1 cellular context compared by ENCODE assay signal in genomic region chr6:43076093-43076927, GRCh38.
A peak's percentile ranks its signal among the peaks of the same experiment; 100 is the strongest.
TF ChIP-seq lines count a peak whose summit lies in the region.

Gene PTK7, plus strand, starts transcription at chr6:43076314. Its CDS starts 175 bp downstream, at chr6:43076489.

TF ChIP-seq in HepG2, 621 proteins besides CTCF, POLR2A, EP300 and RAD21 (continued from another document and continues in another):
- TF ChIP-seq, protein P1, sequence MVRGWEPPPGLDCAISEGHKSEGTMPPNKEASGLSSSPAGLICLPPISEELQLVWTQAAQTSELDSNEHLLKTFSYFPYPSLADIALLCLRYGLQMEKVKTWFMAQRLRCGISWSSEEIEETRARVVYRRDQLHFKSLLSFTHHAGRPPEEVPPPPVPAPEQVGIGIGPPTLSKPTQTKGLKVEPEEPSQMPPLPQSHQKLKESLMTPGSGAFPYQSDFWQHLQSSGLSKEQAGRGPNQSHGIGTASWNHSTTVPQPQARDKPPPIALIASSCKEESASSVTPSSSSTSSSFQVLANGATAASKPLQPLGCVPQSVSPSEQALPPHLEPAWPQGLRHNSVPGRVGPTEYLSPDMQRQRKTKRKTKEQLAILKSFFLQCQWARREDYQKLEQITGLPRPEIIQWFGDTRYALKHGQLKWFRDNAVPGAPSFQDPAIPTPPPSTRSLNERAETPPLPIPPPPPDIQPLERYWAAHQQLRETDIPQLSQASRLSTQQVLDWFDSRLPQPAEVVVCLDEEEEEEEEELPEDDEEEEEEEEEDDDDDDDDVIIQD (CRISPR knock-in tag; IDR thresholded peaks at IDR 0.05; ENCODE audit: low read depth) = no peak
- TF ChIP-seq GPN1 (CRISPR knock-in tag; IDR thresholded peaks at IDR 0.05; ENCODE audit: borderline replicate concordance) (no peak), CCDC6 (CRISPR knock-in tag; IDR thresholded peaks at IDR 0.05) (peak; percentile 62), ZNF704 (CRISPR knock-in tag; IDR thresholded peaks at IDR 0.05; ENCODE audit: borderline replicate concordance) (no peak), ZFX (CRISPR knock-in tag; IDR thresholded peaks at IDR 0.05; ENCODE audit: low read depth) (no peak; the same call in 1 of the 2 replicates), FOSL2 (CRISPR knock-in tag; IDR thresholded peaks at IDR 0.05) (no peak; the same call in 1 of the 2 replicates), ZNF800 (CRISPR knock-in tag; IDR thresholded peaks at IDR 0.05) (peak; percentile 96), ZNF331 (CRISPR knock-in tag; IDR thresholded peaks at IDR 0.05) (no peak), MED1 (CRISPR knock-in tag; IDR thresholded peaks at IDR 0.05) (0 out of 2 replicates have a peak, but pooled peaks have one; percentile 9), KLF6 (CRISPR knock-in tag; IDR thresholded peaks at IDR 0.05) (0 out of 2 replicates have a peak, but pooled peaks have one; percentile 46), ZSCAN29 (CRISPR knock-in tag; conservative IDR thresholded peaks at IDR 0.05) (no peak), TBP (CRISPR knock-in tag; IDR thresholded peaks at IDR 0.05) (no peak), ZNF317 (CRISPR knock-in tag; IDR thresholded peaks at IDR 0.05) (0 out of 2 replicates have a peak, but pooled peaks have one; percentile 13), STAT5B (CRISPR knock-in tag; IDR thresholded peaks at IDR 0.05) (no peak), PHF5A (CRISPR knock-in tag; IDR thresholded peaks at IDR 0.05; ENCODE audit: low read depth, unreplicated experiment) (no peak), KLF16 (CRISPR knock-in tag; IDR thresholded peaks at IDR 0.05) (no peak), MED13 (CRISPR knock-in tag; IDR thresholded peaks at IDR 0.05) (0 out of 2 replicates have a peak, but pooled peaks have one; percentile 55), ZNF260 (CRISPR knock-in tag; IDR thresholded peaks at IDR 0.05; ENCODE audit: borderline replicate concordance, low read depth) (no peak), PAWR (CRISPR knock-in tag; IDR thresholded peaks at IDR 0.05; ENCODE audit: borderline replicate concordance) (no peak), CAMTA2 (CRISPR knock-in tag; IDR thresholded peaks at IDR 0.05; ENCODE audit: borderline replicate concordance) (no peak), FOXK1 (CRISPR knock-in tag; IDR thresholded peaks at IDR 0.05; ENCODE audit: borderline replicate concordance, low read depth) (no peak), ISL2 (CRISPR knock-in tag; IDR thresholded peaks at IDR 0.05) (no peak; the same call in 1 of the 2 replicates), HNRNPH1 (optimal IDR thresholded peaks at IDR 0.05; ENCODE audit: low read depth, low read length) (no peak), ZNF224 (CRISPR knock-in tag; IDR thresholded peaks at IDR 0.05) (peak; percentile 9; the same call in 1 of the 2 replicates), ZNF850 (CRISPR knock-in tag; conservative IDR thresholded peaks at IDR 0.05) (peak; percentile 85; the same call in 1 of the 2 replicates), GTF2F1 (IDR thresholded peaks at IDR 0.05; ENCODE audit: low read length) (no peak), GMEB2 (CRISPR knock-in tag; IDR thresholded peaks at IDR 0.05; ENCODE audit: low read depth) (peak; percentile 36; the same call in 1 of the 2 replicates), KDM4B (CRISPR knock-in tag; IDR thresholded peaks at IDR 0.05) (no peak), ATF7 (IDR thresholded peaks at IDR 0.05) (no peak), ATF7 (CRISPR knock-in tag; IDR thresholded peaks at IDR 0.05) (no peak), FIP1L1 (IDR thresholded peaks at IDR 0.05; ENCODE audit: borderline replicate concordance, insufficient read depth, low read depth, low read length) (no peak), ZNF451 (CRISPR knock-in tag; IDR thresholded peaks at IDR 0.05) (no peak), IRX3 (CRISPR knock-in tag; IDR thresholded peaks at IDR 0.05; ENCODE audit: borderline replicate concordance, low read depth) (no peak; the same call in 1 of the 2 replicates), PAX8 (CRISPR knock-in tag; IDR thresholded peaks at IDR 0.05; ENCODE audit: borderline replicate concordance) (0 out of 2 replicates have a peak, but pooled peaks have one; percentile 39), MYPOP (CRISPR knock-in tag; IDR thresholded peaks at IDR 0.05) (peak; percentile 81), RBFOX2 (IDR thresholded peaks at IDR 0.05; ENCODE audit: low read depth, low read length) (peak; percentile 76), ZNF740 (CRISPR knock-in tag; IDR thresholded peaks at IDR 0.05) (no peak), ZNF792 (CRISPR knock-in tag; IDR thresholded peaks at IDR 0.05) (peak; percentile 33; the same call in 1 of the 2 replicates), CENPX (CRISPR knock-in tag; IDR thresholded peaks at IDR 0.05) (no peak), ZNF775 (CRISPR knock-in tag; IDR thresholded peaks at IDR 0.05; ENCODE audit: borderline replicate concordance) (no peak)
- TF ChIP-seq, protein P2, sequence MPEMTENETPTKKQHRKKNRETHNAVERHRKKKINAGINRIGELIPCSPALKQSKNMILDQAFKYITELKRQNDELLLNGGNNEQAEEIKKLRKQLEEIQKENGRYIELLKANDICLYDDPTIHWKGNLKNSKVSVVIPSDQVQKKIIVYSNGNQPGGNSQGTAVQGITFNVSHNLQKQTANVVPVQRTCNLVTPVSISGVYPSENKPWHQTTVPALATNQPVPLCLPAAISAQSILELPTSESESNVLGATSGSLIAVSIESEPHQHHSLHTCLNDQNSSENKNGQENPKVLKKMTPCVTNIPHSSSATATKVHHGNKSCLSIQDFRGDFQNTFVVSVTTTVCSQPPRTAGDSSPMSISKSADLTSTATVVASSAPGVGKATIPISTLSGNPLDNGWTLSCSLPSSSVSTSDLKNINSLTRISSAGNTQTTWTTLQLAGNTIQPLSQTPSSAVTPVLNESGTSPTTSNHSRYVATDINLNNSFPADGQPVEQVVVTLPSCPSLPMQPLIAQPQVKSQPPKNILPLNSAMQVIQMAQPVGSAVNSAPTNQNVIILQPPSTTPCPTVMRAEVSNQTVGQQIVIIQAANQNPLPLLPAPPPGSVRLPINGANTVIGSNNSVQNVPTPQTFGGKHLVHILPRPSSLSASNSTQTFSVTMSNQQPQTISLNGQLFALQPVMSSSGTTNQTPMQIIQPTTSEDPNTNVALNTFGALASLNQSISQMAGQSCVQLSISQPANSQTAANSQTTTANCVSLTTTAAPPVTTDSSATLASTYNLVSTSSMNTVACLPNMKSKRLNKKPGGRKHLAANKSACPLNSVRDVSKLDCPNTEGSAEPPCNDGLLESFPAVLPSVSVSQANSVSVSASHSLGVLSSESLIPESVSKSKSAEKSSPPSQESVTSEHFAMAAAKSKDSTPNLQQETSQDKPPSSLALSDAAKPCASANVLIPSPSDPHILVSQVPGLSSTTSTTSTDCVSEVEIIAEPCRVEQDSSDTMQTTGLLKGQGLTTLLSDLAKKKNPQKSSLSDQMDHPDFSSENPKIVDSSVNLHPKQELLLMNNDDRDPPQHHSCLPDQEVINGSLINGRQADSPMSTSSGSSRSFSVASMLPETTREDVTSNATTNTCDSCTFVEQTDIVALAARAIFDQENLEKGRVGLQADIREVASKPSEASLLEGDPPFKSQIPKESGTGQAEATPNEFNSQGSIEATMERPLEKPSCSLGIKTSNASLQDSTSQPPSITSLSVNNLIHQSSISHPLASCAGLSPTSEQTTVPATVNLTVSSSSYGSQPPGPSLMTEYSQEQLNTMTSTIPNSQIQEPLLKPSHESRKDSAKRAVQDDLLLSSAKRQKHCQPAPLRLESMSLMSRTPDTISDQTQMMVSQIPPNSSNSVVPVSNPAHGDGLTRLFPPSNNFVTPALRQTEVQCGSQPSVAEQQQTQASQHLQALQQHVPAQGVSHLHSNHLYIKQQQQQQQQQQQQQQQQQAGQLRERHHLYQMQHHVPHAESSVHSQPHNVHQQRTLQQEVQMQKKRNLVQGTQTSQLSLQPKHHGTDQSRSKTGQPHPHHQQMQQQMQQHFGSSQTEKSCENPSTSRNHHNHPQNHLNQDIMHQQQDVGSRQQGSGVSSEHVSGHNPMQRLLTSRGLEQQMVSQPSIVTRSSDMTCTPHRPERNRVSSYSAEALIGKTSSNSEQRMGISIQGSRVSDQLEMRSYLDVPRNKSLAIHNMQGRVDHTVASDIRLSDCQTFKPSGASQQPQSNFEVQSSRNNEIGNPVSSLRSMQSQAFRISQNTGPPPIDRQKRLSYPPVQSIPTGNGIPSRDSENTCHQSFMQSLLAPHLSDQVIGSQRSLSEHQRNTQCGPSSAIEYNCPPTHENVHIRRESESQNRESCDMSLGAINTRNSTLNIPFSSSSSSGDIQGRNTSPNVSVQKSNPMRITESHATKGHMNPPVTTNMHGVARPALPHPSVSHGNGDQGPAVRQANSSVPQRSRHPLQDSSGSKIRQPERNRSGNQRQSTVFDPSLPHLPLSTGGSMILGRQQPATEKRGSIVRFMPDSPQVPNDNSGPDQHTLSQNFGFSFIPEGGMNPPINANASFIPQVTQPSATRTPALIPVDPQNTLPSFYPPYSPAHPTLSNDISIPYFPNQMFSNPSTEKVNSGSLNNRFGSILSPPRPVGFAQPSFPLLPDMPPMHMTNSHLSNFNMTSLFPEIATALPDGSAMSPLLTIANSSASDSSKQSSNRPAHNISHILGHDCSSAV (CRISPR knock-in tag; IDR thresholded peaks at IDR 0.05; ENCODE audit: borderline replicate concordance) = no peak
- TF ChIP-seq, protein P3, sequence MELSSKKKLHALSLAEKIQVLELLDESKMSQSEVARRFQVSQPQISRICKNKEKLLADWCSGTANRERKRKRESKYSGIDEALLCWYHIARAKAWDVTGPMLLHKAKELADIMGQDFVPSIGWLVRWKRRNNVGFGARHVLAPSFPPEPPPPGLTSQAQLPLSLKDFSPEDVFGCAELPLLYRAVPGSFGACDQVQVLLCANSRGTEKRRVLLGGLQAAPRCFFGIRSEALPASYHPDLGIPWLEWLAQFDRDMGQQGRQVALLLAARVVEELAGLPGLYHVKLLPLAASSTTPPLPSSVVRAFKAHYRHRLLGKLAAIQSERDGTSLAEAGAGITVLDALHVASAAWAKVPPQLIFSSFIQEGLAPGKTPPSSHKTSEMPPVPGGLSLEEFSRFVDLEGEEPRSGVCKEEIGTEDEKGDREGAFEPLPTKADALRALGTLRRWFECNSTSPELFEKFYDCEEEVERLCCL (CRISPR knock-in tag; IDR thresholded peaks at IDR 0.05; ENCODE audit: borderline replicate concordance) = no peak
- TF ChIP-seq, protein P4, sequence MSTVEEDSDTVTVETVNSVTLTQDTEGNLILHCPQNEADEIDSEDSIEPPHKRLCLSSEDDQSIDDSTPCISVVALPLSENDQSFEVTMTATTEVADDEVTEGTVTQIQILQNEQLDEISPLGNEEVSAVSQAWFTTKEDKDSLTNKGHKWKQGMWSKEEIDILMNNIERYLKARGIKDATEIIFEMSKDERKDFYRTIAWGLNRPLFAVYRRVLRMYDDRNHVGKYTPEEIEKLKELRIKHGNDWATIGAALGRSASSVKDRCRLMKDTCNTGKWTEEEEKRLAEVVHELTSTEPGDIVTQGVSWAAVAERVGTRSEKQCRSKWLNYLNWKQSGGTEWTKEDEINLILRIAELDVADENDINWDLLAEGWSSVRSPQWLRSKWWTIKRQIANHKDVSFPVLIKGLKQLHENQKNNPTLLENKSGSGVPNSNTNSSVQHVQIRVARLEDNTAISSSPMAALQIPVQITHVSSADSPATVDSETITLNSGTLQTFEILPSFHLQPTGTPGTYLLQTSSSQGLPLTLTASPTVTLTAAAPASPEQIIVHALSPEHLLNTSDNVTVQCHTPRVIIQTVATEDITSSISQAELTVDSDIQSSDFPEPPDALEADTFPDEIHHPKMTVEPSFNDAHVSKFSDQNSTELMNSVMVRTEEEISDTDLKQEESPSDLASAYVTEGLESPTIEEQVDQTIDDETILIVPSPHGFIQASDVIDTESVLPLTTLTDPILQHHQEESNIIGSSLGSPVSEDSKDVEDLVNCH (CRISPR knock-in tag; IDR thresholded peaks at IDR 0.05) = no peak
